In the genomic region with DNA sequence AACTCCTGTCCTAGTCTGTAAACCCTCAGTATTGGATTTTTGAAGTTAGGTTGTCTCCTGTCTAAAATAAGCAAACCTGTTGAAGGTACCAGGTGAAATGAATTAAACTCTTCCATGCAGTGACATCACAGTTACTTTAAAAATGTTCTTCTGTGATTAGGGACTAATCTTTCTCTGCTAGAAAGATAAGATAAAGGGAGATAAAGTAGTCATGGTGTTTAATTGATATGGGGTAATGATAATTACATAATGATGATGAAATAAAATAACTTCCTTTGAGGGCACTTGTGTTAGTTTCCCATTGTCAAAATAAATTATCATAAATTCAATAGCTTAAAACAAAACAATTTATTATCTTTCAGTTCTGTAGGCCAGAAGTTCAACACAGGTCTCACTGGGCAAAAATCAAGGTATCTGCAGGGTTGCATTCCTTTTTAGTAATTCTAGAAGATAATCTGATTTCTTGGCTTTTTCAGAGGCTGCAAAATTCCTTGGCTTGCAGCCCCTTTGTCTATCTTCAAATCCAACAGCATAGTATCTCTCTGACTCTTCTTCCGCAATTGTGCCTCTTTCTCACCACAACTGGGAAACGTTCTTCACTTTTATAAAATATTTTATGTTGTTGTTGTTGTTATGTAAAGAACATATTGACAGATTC, we compare ENCODE assay signal across 20 cellular contexts.
A peak's percentile ranks its signal among the peaks of the same experiment; 100 is the strongest.
DNase-seq lines count a peak whose midpoint lies in the region; ATAC-seq and TF ChIP-seq lines count a peak whose summit lies in the region.
"Had no signal": no experiment of that assay in that cellular context is flagged by ENCODE, and none has a peak within 500 bp of the region (broad histone marks: within the 10 kb centered on the region; RNA-seq: fewer than 3 reads in every experiment).

No MANE protein-coding gene starts in this region.

- H3K79me2 ChIP-seq in HCT116 (ENCODE audit: insufficient read depth, low read length), result no peaks in the 10 kb centered on the region
- no peaks in the 10 kb centered on the region for H3K79me2 ChIP-seq in SK-N-SH (ENCODE audit: insufficient read depth)

- TF ChIP-seq EP300 in SK-N-SH (IDR thresholded peaks at IDR 0.05; ENCODE audit: borderline replicate concordance in 1 of 2, low read depth in 1 of 2, low read length in 1 of 2), result no peak

- no peaks in the 10 kb centered on the region for H3K27me3 Mint-ChIP-seq in endodermal cell (ENCODE audit: insufficient read depth)
- H3K27me3 Mint-ChIP-seq in mesothelial cell of epicardium (ENCODE audit: low read depth), result no peaks in the 10 kb centered on the region
- no peaks in the 10 kb centered on the region for H3K27me3 Mint-ChIP-seq in activated T-cell treated with anti-CD3 and anti-CD28 coated beads, Interleukin-2, amount 50 U/mL, for 72 hours (ENCODE audit: low read depth)
- H3K27me3 Mint-ChIP-seq: B cell; CD4-positive, alpha-beta T cell had no signal

- TF ChIP-seq POLR2A in HCT116 (IDR thresholded peaks at IDR 0.05; ENCODE audit: borderline replicate concordance, extremely low read depth, insufficient read depth, insufficient read length), result no peak

- H2AFZ ChIP-seq in HCT116 (ENCODE audit: low read depth, low read length, poor library complexity, severe bottlenecking) (peak overlapping the region; percentile 47), SK-N-SH (ENCODE audit: low read depth) (no peak overlapping the region)

- no peaks in the 10 kb centered on the region for H3K4me1 ChIP-seq in HCT116 (ENCODE audit: control insufficient read depth in 1 of 2, insufficient read depth in 2 of 2, low read length in 2 of 2)
- H3K4me1 ChIP-seq in SK-N-SH (ENCODE audit: control insufficient read depth in 1 of 2, insufficient read depth in 2 of 2, low read depth in 1 of 2, low read length in 1 of 2), result peaks cover 0 to 2% of the 10 kb centered on the region in 2 experiments; a peak in 1 of 4 replicates
- peaks cover 10% of the 10 kb centered on the region for H3K4me1 ChIP-seq in endodermal cell (ENCODE audit: control insufficient read depth, insufficient read depth, low read length)
- H3K4me1 ChIP-seq: A549; BLaER1 treated with 17β-estradiol and CSF1 and Interleukin-3, amounts not matched to agents 10 nM and 100 nM; Caco-2 had no signal

- no peak overlapping the region for H3K27ac ChIP-seq in HCT116 (ENCODE audit: low read depth, low read length)
- H3K27ac ChIP-seq in SK-N-SH (ENCODE audit: low read depth in 2 of 2, low read length in 1 of 2), result peak overlapping the region in 1 of 2 experiments; percentile 47; a peak in 1 of 4 replicates
- no peak overlapping the region for H3K27ac ChIP-seq in endodermal cell (ENCODE audit: low read depth, low read length)
- H3K27ac ChIP-seq: 22Rv1; A549; BLaER1 treated with 17β-estradiol and CSF1 and Interleukin-3, amounts not matched to agents 10 nM and 100 nM; C4-2B had no signal

- TF ChIP-seq RAD21 in HCT116 (IDR thresholded peaks at IDR 0.05; ENCODE audit: low read depth), result no peak
- no peak for TF ChIP-seq RAD21 in SK-N-SH (IDR thresholded peaks at IDR 0.05; ENCODE audit: low read length)

- RAD21 ChIA-PET in HCT116 (lab: Charles Lee; ENCODE audit: low non-redundant PET in 1 of 2, low total read pairs in 2 of 2, uncharacterized antibody in 2 of 2, unreplicated experiment in 2 of 2), result no interaction called here

- TF ChIP-seq CTCF in HCT116 (IDR thresholded peaks at IDR 0.05 in 2 of 3, conservative IDR thresholded peaks at IDR 0.05 in 1 of 3; ENCODE audit: borderline replicate concordance in 1 of 3, insufficient read depth in 1 of 3, low read depth in 2 of 3, low read length in 2 of 3) (no peak), SK-N-SH (IDR thresholded peaks at IDR 0.05) (no peak), endodermal cell (conservative IDR thresholded peaks at IDR 0.05) (no peak), mesothelial cell of epicardium (IDR thresholded peaks at IDR 0.05; ENCODE audit: unreplicated experiment) (no peak)

- H3K9ac ChIP-seq in HCT116 (ENCODE audit: low read length), result no peak overlapping the region
- no peak overlapping the region for H3K9ac ChIP-seq in SK-N-SH
- no peak overlapping the region for H3K9ac ChIP-seq in endodermal cell (ENCODE audit: extremely low read depth, low read length, poor library complexity, severe bottlenecking)
- H3K9ac ChIP-seq: BLaER1 treated with 17β-estradiol and CSF1 and Interleukin-3, amounts not matched to agents 10 nM and 100 nM had no signal

- no peaks in the 10 kb centered on the region for H4K20me1 ChIP-seq in HCT116 (ENCODE audit: insufficient read depth)
- H4K20me1 ChIP-seq in SK-N-SH (ENCODE audit: insufficient read depth), result no peaks in the 10 kb centered on the region
- H4K20me1 ChIP-seq: BLaER1 treated with 17β-estradiol and CSF1 and Interleukin-3, amounts not matched to agents 10 nM and 100 nM had no signal

- H3K4me1 Mint-ChIP-seq in endodermal cell, result peaks cover 15% of the 10 kb centered on the region
- peaks cover 10% of the 10 kb centered on the region for H3K4me1 Mint-ChIP-seq in mesothelial cell of epicardium
- H3K4me1 Mint-ChIP-seq in activated T-cell treated with anti-CD3 and anti-CD28 coated beads, Interleukin-2, amount 50 U/mL, for 72 hours (ENCODE audit: low read depth), result no peaks in the 10 kb centered on the region
- H3K4me1 Mint-ChIP-seq: B cell had no signal

- no peaks in the 10 kb centered on the region for H3K36me3 Mint-ChIP-seq in endodermal cell (ENCODE audit: low read depth)
- no peaks in the 10 kb centered on the region for H3K36me3 Mint-ChIP-seq in mesothelial cell of epicardium
- H3K36me3 Mint-ChIP-seq in activated T-cell treated with anti-CD3 and anti-CD28 coated beads, Interleukin-2, amount 50 U/mL, for 72 hours (ENCODE audit: insufficient read depth in 2 of 2), result no peaks in the 10 kb centered on the region
- H3K36me3 Mint-ChIP-seq: CD8-positive, alpha-beta T cell had no signal

- H3K9me2 ChIP-seq in HCT116 (ENCODE audit: insufficient read depth) (no peaks in the 10 kb centered on the region), SK-N-SH (no peaks in the 10 kb centered on the region)

- H3F3A ChIP-seq in SK-N-SH (replicated peaks; ENCODE audit: insufficient read depth), result no peaks in the 10 kb centered on the region

- no peaks in the 10 kb centered on the region for H3K9me3 ChIP-seq in HCT116 (ENCODE audit: control insufficient read depth in 1 of 2, insufficient read depth in 1 of 2, low read depth in 1 of 2, low read length in 2 of 2)
- H3K9me3 ChIP-seq in SK-N-SH, result no peaks in the 10 kb centered on the region
- H3K9me3 ChIP-seq in endodermal cell (ENCODE audit: control insufficient read depth, low read length), result no peaks in the 10 kb centered on the region
- H3K9me3 ChIP-seq: A549; BLaER1 treated with 17β-estradiol and CSF1 and Interleukin-3, amounts not matched to agents 10 nM and 100 nM; Caco-2 had no signal

- ATAC-seq in HCT116 (no peak), sciatic nerve (no peak), HG02759 (IDR thresholded peaks at IDR 0.05; ENCODE audit: unreplicated experiment) (no peak)
- no peak for ATAC-seq in activated T-cell treated with anti-CD3 and anti-CD28 coated beads, Interleukin-2, amount 50 U/mL, for 72 hours (replicated peaks in 1 of 2)
- ATAC-seq: A549; CD8-positive, alpha-beta T cell had no signal

- DNase-seq in HCT116 (ENCODE audit: low read depth, low spot score) (no peak), SK-N-SH (peak; percentile 0), endodermal cell (no peak), mesothelial cell of epicardium (ENCODE audit: low spot score in 2 of 2, unreplicated experiment in 2 of 2) (no peak), sciatic nerve (ENCODE audit: low spot score) (no peak), kidney glomerular epithelial cell (lab: John Stamatoyannopoulos, UW) (no peak)
- DNase-seq in activated T-cell treated with anti-CD3 and anti-CD28 coated beads, Interleukin-2, amount 50 U/mL, for 72 hours, result no peak
- DNase-seq: AML-193; Caco-2; Calu3; CD4-positive, alpha-beta T cell; CD8-positive, alpha-beta T cell; DMS79 treated with DMSO at 0.1 percent for 48 hours; GF-D8 had no signal

- no TSS peak for BruUV-seq in HCT116 (replicated peaks; lab: Mats Ljungman, UMichigan)

- whole genome bisulfite sequencing in SK-N-SH (ENCODE audit: low lambda C conversion rate), result 46% methylated on average over 2 of the region's 2 CpGs
- WGBS in endodermal cell (ENCODE audit: insufficient coverage in 1 of 2, insufficient read length in 1 of 2), 2 experiments, result 92% methylated on average over 1 of the region's 2 CpGs; no CpG with 5 or more reads in 1 of the 2 experiments

- no peak overlapping the region for H3K4me3 Mint-ChIP-seq in endodermal cell
- no peak overlapping the region for H3K4me3 Mint-ChIP-seq in mesothelial cell of epicardium
- no peak overlapping the region for H3K4me3 Mint-ChIP-seq in activated T-cell treated with anti-CD3 and anti-CD28 coated beads, Interleukin-2, amount 50 U/mL, for 72 hours
- H3K4me3 Mint-ChIP-seq: B cell; CD4-positive, alpha-beta T cell; CD8-positive, alpha-beta T cell had no signal

- H3K9me3 Mint-ChIP-seq in endodermal cell, result no peaks in the 10 kb centered on the region
- no peaks in the 10 kb centered on the region for H3K9me3 Mint-ChIP-seq in mesothelial cell of epicardium
- no peaks in the 10 kb centered on the region for H3K9me3 Mint-ChIP-seq in activated T-cell treated with anti-CD3 and anti-CD28 coated beads, Interleukin-2, amount 50 U/mL, for 72 hours
- H3K9me3 Mint-ChIP-seq: CD4-positive, alpha-beta T cell had no signal

- CTCF ChIA-PET in HCT116 (lab: Charles Lee) (no interaction called here), SK-N-SH (lab: Yijun Ruan, JAX) (no interaction called here)

- H3K36me3 ChIP-seq in HCT116 (ENCODE audit: control insufficient read depth in 1 of 2, insufficient read depth in 2 of 2, low read length in 2 of 2), result no peaks in the 10 kb centered on the region
- no peaks in the 10 kb centered on the region for H3K36me3 ChIP-seq in SK-N-SH (replicated peaks in 1 of 2; ENCODE audit: control insufficient read depth in 1 of 2, insufficient read depth in 2 of 2, low read length in 1 of 2)
- H3K36me3 ChIP-seq in endodermal cell (ENCODE audit: control insufficient read depth, insufficient read depth, low read length), result no peaks in the 10 kb centered on the region
- H3K36me3 ChIP-seq: BLaER1 treated with 17β-estradiol and CSF1 and Interleukin-3, amounts not matched to agents 10 nM and 100 nM had no signal

- H3K4me2 ChIP-seq in HCT116 (ENCODE audit: low read length), result no peak overlapping the region
- H3K4me2 ChIP-seq in SK-N-SH, result no peak overlapping the region
- H3K4me2 ChIP-seq: A549; BLaER1 treated with 17β-estradiol and CSF1 and Interleukin-3, amounts not matched to agents 10 nM and 100 nM had no signal

- H3K4me3 ChIP-seq in HCT116 (replicated peaks in 1 of 2; ENCODE audit: low read depth in 1 of 2, low read length in 2 of 2) (no peak overlapping the region), SK-N-SH (ENCODE audit: low read depth in 2 of 2, low read length in 1 of 2) (no peak overlapping the region), endodermal cell (ENCODE audit: low read length) (peak overlapping the region; percentile 36)
- H3K4me3 ChIP-seq: A549; BLaER1 treated with 17β-estradiol and CSF1 and Interleukin-3, amounts not matched to agents 10 nM and 100 nM had no signal

- POLR2A ChIA-PET in HCT116 (lab: Charles Lee) (no interaction called here), SK-N-SH (lab: Yijun Ruan, JAX) (no interaction called here)

- H3K27me3 ChIP-seq in HCT116 (ENCODE audit: insufficient read depth, low read length) (no peaks in the 10 kb centered on the region), SK-N-SH (ENCODE audit: insufficient read depth) (no peaks in the 10 kb centered on the region), endodermal cell (ENCODE audit: control insufficient read depth, insufficient read depth, low read length, poor library complexity, severe bottlenecking) (no peaks in the 10 kb centered on the region)
- H3K27me3 ChIP-seq: BLaER1 treated with 17β-estradiol and CSF1 and Interleukin-3, amounts not matched to agents 10 nM and 100 nM had no signal

- H3K27ac Mint-ChIP-seq in endodermal cell, result no peak overlapping the region
- H3K27ac Mint-ChIP-seq in mesothelial cell of epicardium, result peak overlapping the region; percentile 13
- no peak overlapping the region for H3K27ac Mint-ChIP-seq in activated T-cell treated with anti-CD3 and anti-CD28 coated beads, Interleukin-2, amount 50 U/mL, for 72 hours
- H3K27ac Mint-ChIP-seq: B cell; CD4-positive, alpha-beta T cell; CD8-positive, alpha-beta T cell had no signal

- intact Hi-C loops in HCT116 (cut with micrococcal nuclease) (no loop called here), sciatic nerve (cut with DNase I) (no loop called here)
